Comparison of ENCODE assay signal across 27 cellular contexts in genomic region chr4:110629214-110629754, GRCh38. TPM values are rescaled to one million over a fixed set of nuclear protein-coding genes. Genes with fewer than 3 reads are reported as not detected.
DNase-seq lines count a peak whose midpoint lies in the region; ATAC-seq, FAIRE-seq and TF ChIP-seq lines count a peak whose summit lies in the region.
"Had no signal": no experiment of that assay in that cellular context is flagged by ENCODE, and none has a peak within 500 bp of the region (broad histone marks: within the 10 kb centered on the region; RNA-seq: fewer than 3 reads in every experiment).

No MANE protein-coding gene starts in this region.

- TF ChIP-seq CTCF in AG09309 (IDR thresholded peaks at IDR 0.05; ENCODE audit: control insufficient read depth, insufficient read depth, low read depth, low read length, missing control alignments) (no peak), hepatocyte (IDR thresholded peaks at IDR 0.05; ENCODE audit: poor library complexity) (no peak), nephron (IDR thresholded peaks at IDR 0.05; ENCODE audit: unreplicated experiment in 3 of 3) (no peak), tibial nerve (IDR thresholded peaks at IDR 0.05) (no peak)

- H3K36me3 Mint-ChIP-seq in nephron (ENCODE audit: low read depth), result peaks cover 9% of the 10 kb centered on the region

- H3K27ac ChIP-seq in HUES6 (ENCODE audit: low read depth, low read length) (no peak overlapping the region), hepatocyte (peak overlapping the region; percentile 89), small intestine (ENCODE audit: low read depth in 1 of 2, low read length in 1 of 2) (no peak overlapping the region), GM23248 (no peak overlapping the region), tibial nerve (no peak overlapping the region)
- H3K27ac ChIP-seq: body of pancreas, epithelial cell of prostate, PC-9, SJCRH30, skin epidermis had no signal

- H3K9me3 ChIP-seq in HUES6 (ENCODE audit: control insufficient read depth, insufficient read depth, low read depth, low read length) (no peaks in the 10 kb centered on the region), hepatocyte (ENCODE audit: low read depth) (no peaks in the 10 kb centered on the region), small intestine (ENCODE audit: control insufficient read depth, low read depth) (no peaks in the 10 kb centered on the region), GM23248 (ENCODE audit: low read depth) (no peaks in the 10 kb centered on the region), tibial nerve (no peaks in the 10 kb centered on the region)
- H3K9me3 ChIP-seq: body of pancreas, MG63, SJCRH30 had no signal

- H3K27me3 Mint-ChIP-seq in nephron (ENCODE audit: low read depth), result peaks cover 99% of the 10 kb centered on the region

- H3K4me1 Mint-ChIP-seq in nephron, result peaks cover 69% of the 10 kb centered on the region

- ATAC-seq in HG02970 (IDR thresholded peaks at IDR 0.05; ENCODE audit: low FRiP score, unreplicated experiment), result no peak
- ATAC-seq: activated T-cell treated with anti-CD3 and anti-CD28 coated beads, Interleukin-2, amount 50 U/mL, for 72 hours; body of pancreas had no signal

- no peak for TF ChIP-seq EP300 in tibial nerve (IDR thresholded peaks at IDR 0.05)

- peaks cover 100% of the 10 kb centered on the region for H3K27me3 ChIP-seq in HUES6 (ENCODE audit: control insufficient read depth, insufficient read depth, low read length)
- peaks cover 41% of the 10 kb centered on the region for H3K27me3 ChIP-seq in hepatocyte
- peaks cover 4 to 69% of the 10 kb centered on the region in 2 donors for H3K27me3 ChIP-seq in small intestine (ENCODE audit: control insufficient read depth in 2 of 2, insufficient read depth in 2 of 2, low read length in 2 of 2)
- no peaks in the 10 kb centered on the region for H3K27me3 ChIP-seq in GM23248 (replicated peaks; ENCODE audit: insufficient read depth)
- H3K27me3 ChIP-seq in tibial nerve, result peaks cover 9 to 100% of the 10 kb centered on the region in 2 donors
- H3K27me3 ChIP-seq: MG63, SJCRH30 had no signal

- peak overlapping the region; percentile 60 for H3K9ac ChIP-seq in HUES6 (ENCODE audit: low read length)
- H3K9ac ChIP-seq in GM23248, result no peak overlapping the region

- peaks cover 69% of the 10 kb centered on the region for H3K79me2 ChIP-seq in hepatocyte
- no peaks in the 10 kb centered on the region for H3K79me2 ChIP-seq in GM23248 (ENCODE audit: insufficient read depth)

- no peaks in the 10 kb centered on the region for H3K9me2 ChIP-seq in hepatocyte (replicated peaks; ENCODE audit: insufficient read depth)
- no peaks in the 10 kb centered on the region for H3K9me2 ChIP-seq in GM23248 (ENCODE audit: insufficient read depth)

- H2AFZ ChIP-seq in hepatocyte (peak overlapping the region; percentile 46), GM23248 (no peak overlapping the region)
- H2AFZ ChIP-seq: PC-9 had no signal

- H3K27ac Mint-ChIP-seq in nephron, result peak overlapping the region; percentile 33 to 88 (median 86)
- H3K27ac Mint-ChIP-seq: activated B cell treated with CpG ODN at 0.5 μM for 24 hours; activated naive CD8-positive, alpha-beta T cell treated with anti-CD3 and anti-CD28 coated beads for 36 hours had no signal

- peak overlapping the region; percentile 85 to 87 (median 86) for H3K4me3 Mint-ChIP-seq in nephron
- H3K4me3 Mint-ChIP-seq: activated B cell treated with CpG ODN at 0.5 μM for 24 hours; activated naive CD8-positive, alpha-beta T cell treated with anti-CD3 and anti-CD28 coated beads for 36 hours had no signal

- peaks cover 64% of the 10 kb centered on the region for H3K4me1 ChIP-seq in HUES6 (ENCODE audit: control insufficient read depth, insufficient read depth, low read length)
- H3K4me1 ChIP-seq in hepatocyte (ENCODE audit: insufficient read depth), result peaks cover 23% of the 10 kb centered on the region
- H3K4me1 ChIP-seq in small intestine (ENCODE audit: control insufficient read depth in 2 of 2, insufficient read depth in 1 of 2, low read depth in 1 of 2, low read length in 1 of 2), result peaks cover 0 to 2% of the 10 kb centered on the region in 2 donors
- no peaks in the 10 kb centered on the region for H3K4me1 ChIP-seq in GM23248 (ENCODE audit: insufficient read depth)
- H3K4me1 ChIP-seq in tibial nerve, result peaks cover 0 to 56% (median 15%) of the 10 kb centered on the region in 4 donors

- DNase-seq in AG09309 (ENCODE audit: low read depth), result no peak
- no peak for DNase-seq in hepatocyte (ENCODE audit: low spot score)
- DNase-seq in small intestine, result no peak
- DNase-seq in GM23248, result no peak
- DNase-seq in tibial nerve (ENCODE audit: low spot score in 2 of 2), result no peak
- DNase-seq: activated B cell treated with CpG ODN at 0.5 μM for 24 hours; activated naive CD8-positive, alpha-beta T cell treated with anti-CD3 and anti-CD28 coated beads for 36 hours; activated T-cell treated with anti-CD3 and anti-CD28 coated beads, Interleukin-2, amount 50 U/mL, for 72 hours; body of pancreas; foreskin melanocyte; HCEC 1CT; MG63; NCI-H1694; PC-9; SJCRH30; stimulated activated CD4-positive, alpha-beta T cell treated with anti-CD3 and anti-CD28 coated beads, Interleukin-4, amount 100 ng/mL, for 4 hours had no signal

- TF ChIP-seq POLR2A in tibial nerve (IDR thresholded peaks at IDR 0.05), result no peak

- in situ Hi-C loops in GM23248 (cut with MboI), result no loop called here

- H3K36me3 ChIP-seq in HUES6 (ENCODE audit: control insufficient read depth, insufficient read depth, low read length), result no peaks in the 10 kb centered on the region
- no peaks in the 10 kb centered on the region for H3K36me3 ChIP-seq in hepatocyte (replicated peaks; ENCODE audit: insufficient read depth, low read depth)
- H3K36me3 ChIP-seq in small intestine (ENCODE audit: control insufficient read depth in 2 of 2, insufficient read depth in 2 of 2, low read length in 2 of 2), result no peaks in the 10 kb centered on the region
- no peaks in the 10 kb centered on the region for H3K36me3 ChIP-seq in GM23248 (ENCODE audit: low read depth)
- no peaks in the 10 kb centered on the region for H3K36me3 ChIP-seq in tibial nerve
- H3K36me3 ChIP-seq: MG63 had no signal

- H3K9me3 Mint-ChIP-seq in nephron, result no peaks in the 10 kb centered on the region

- WGBS in hepatocyte (ENCODE audit: low lambda C conversion rate, missing lambda C conversion rate), result 14% methylated on average over 36 of the region's 36 CpGs
- 11 to 19% (median 14%) methylated on average over 36 of the region's 36 CpGs for WGBS in small intestine, 3 donors
- WGBS in GM23248 (ENCODE audit: low coverage in 1 of 2, low lambda C conversion rate in 2 of 2, missing lambda C conversion rate in 2 of 2), 2 experiments, result 91 to 94% methylated on average over 26 to 36 of the region's 36 CpGs
- 8 to 9% methylated on average over 31 to 36 of the region's 36 CpGs for WGBS in tibial nerve, 2 donors

- FAIRE-seq in small intestine (lab: Jason Lieb, UNC), result no peak
- FAIRE-seq: colon, G401.6, urothelium cell line had no signal

- H3K4me2 ChIP-seq in hepatocyte (peak overlapping the region; percentile 91), GM23248 (ENCODE audit: unreplicated experiment) (no peak overlapping the region)
- H3K4me2 ChIP-seq: PC-9 had no signal

- no peaks in the 10 kb centered on the region for H3F3A ChIP-seq in GM23248 (ENCODE audit: insufficient read depth)

- peak overlapping the region; percentile 18 for H3K4me3 ChIP-seq in AG09309 (ENCODE audit: control insufficient read depth, low read depth, low read length)
- H3K4me3 ChIP-seq in HUES6 (ENCODE audit: low read depth, low read length), result peak overlapping the region; percentile 57
- peak overlapping the region; percentile 19 for H3K4me3 ChIP-seq in hepatocyte
- no peak overlapping the region for H3K4me3 ChIP-seq in small intestine (ENCODE audit: low read depth in 1 of 2, low read length in 2 of 2)
- H3K4me3 ChIP-seq in GM23248, result no peak overlapping the region
- H3K4me3 ChIP-seq in tibial nerve, result no peak overlapping the region
- H3K4me3 ChIP-seq: body of pancreas, MG63, PC-9, SJCRH30, skin epidermis had no signal

- H4K20me1 ChIP-seq in hepatocyte (ENCODE audit: insufficient read depth, poor library complexity, severe bottlenecking) (no peaks in the 10 kb centered on the region), GM23248 (ENCODE audit: insufficient read depth) (no peaks in the 10 kb centered on the region)

RNA-seq across cellular contexts. Expression of gene PITX2, which starts 6.4 kb away (rescaled TPM):
- 80.5 and 99.2 TPM in 2 replicates for total RNA-seq in hepatocyte
- 142 and 147 TPM in 2 replicates for polyA plus RNA-seq in hepatocyte
- 10 to 100 TPM in 1 of 3 donors, 1 to 10 TPM in 2; 6.5 to 13.2 (median 8.7) TPM for polyA plus RNA-seq in small intestine
- 4.3 and 5.8 TPM in 2 replicates for total RNA-seq in GM23248 (2014; rRNA removed; shearing (Covaris generic))
- polyA plus RNA-seq in GM23248 (2016; fragmentation: Nextera tagmentation; extraction: Ambion mirVana), result 5.6 and 5.8 TPM in 2 replicates
- not detected for total RNA-seq in tibial nerve
- total RNA-seq: activated B cell treated with CpG ODN at 0.5 μM for 24 hours; activated CD8-positive, alpha-beta memory T cell treated with anti-CD3 and anti-CD28 coated beads for 36 hours; activated naive CD8-positive, alpha-beta T cell treated with anti-CD3 and anti-CD28 coated beads for 36 hours; body of pancreas; liver had no signal
- polyA plus RNA-seq: IgD-negative memory B cell had no signal

Comparison
In these comparisons a context has a peak if more than half of its experiments do, and no peak if none do; other contexts are left out.
1. H3K4me3 ChIP-seq: peak in AG09309 (single experiment), HUES6 (single experiment) and hepatocyte (single experiment); none in small intestine (0 of 2), GM23248 (single experiment) and tibial nerve (0 of 4).
2. RNA of gene PITX2, which starts 6.4 kb away (total RNA-seq): 80.5 to 99.2 TPM in hepatocyte; 4.3 to 5.8 TPM in GM23248 and not detected in tibial nerve; every median in the first group is over 10 times any median in the second.